ENCODE assay signal across 8 cellular contexts in the genomic region with DNA sequence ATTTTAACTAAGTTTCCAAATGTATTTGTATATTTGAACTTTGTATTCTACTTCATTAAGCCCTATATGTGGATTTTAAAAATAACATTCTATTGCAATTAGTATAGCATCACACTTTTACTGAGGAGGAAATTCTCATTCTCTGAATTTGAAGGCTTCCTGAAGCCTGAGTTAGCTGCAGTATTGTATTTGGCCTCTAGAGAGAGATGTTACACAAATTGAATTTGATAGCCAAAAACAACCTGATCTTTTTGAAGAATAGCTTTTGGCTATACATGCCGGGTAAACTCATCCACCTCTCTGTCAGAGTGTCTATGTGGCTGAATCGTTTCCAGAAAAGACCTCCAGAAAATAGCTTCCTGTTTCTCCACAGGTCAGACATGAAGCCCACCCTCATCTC.
A peak's percentile ranks its signal among the peaks of the same experiment; 100 is the strongest.
DNase-seq lines count a peak whose midpoint lies in the region; ATAC-seq, FAIRE-seq and TF ChIP-seq lines count a peak whose summit lies in the region.

No MANE protein-coding gene starts in this region.

- TF ChIP-seq POLR2A in thyroid gland (IDR thresholded peaks at IDR 0.05) = no peak

- no peaks in the 10 kb centered on the region for H3K27me3 ChIP-seq in thyroid gland
- H3K27me3 ChIP-seq in small intestine (ENCODE audit: control insufficient read depth in 2 of 2, insufficient read depth in 2 of 2, low read length in 2 of 2) = no peaks in the 10 kb centered on the region

- H3K4me3 ChIP-seq in epithelial cell of proximal tubule (ENCODE audit: low read depth, low read length) (no peak overlapping the region), thyroid gland (replicated peaks in 1 of 3) (no peak overlapping the region), small intestine (ENCODE audit: low read depth in 1 of 2, low read length in 2 of 2) (no peak overlapping the region)

- TF ChIP-seq CTCF in epithelial cell of proximal tubule (conservative IDR thresholded peaks at IDR 0.05; ENCODE audit: low read depth, low read length) = peak; percentile 30
- peak in 4 of 6 experiments; percentile 16 to 46 (median 24) for TF ChIP-seq CTCF in thyroid gland (IDR thresholded peaks at IDR 0.05)

- H3K9me3 Mint-ChIP-seq in activated naive CD4-positive, alpha-beta T cell treated with anti-CD3 and anti-CD28 coated beads, Interleukin-2, amount 10 ng/mL, durations not matched to agents 7 days and 5 days = no peaks in the 10 kb centered on the region

- H3K4me1 Mint-ChIP-seq in activated naive CD4-positive, alpha-beta T cell treated with anti-CD3 and anti-CD28 coated beads, Interleukin-2, amount 10 ng/mL, durations not matched to agents 7 days and 5 days = peaks cover 35% of the 10 kb centered on the region

- no peak for FAIRE-seq in small intestine (lab: Jason Lieb, UNC)

- H3K27me3 Mint-ChIP-seq in activated naive CD4-positive, alpha-beta T cell treated with anti-CD3 and anti-CD28 coated beads, Interleukin-2, amount 10 ng/mL, durations not matched to agents 7 days and 5 days = peaks cover 18% of the 10 kb centered on the region

- H3K9me3 ChIP-seq in thyroid gland (no peaks in the 10 kb centered on the region), small intestine (ENCODE audit: control insufficient read depth, low read depth) (no peaks in the 10 kb centered on the region)

- H3K4me1 ChIP-seq in thyroid gland = no peaks in the 10 kb centered on the region
- no peaks in the 10 kb centered on the region for H3K4me1 ChIP-seq in small intestine (ENCODE audit: control insufficient read depth in 2 of 2, insufficient read depth in 1 of 2, low read depth in 1 of 2, low read length in 1 of 2)

- 15 to 25% methylated on average over 2 of the region's 2 CpGs for WGBS in thyroid gland, 2 donors
- WGBS in small intestine, 3 donors = 26 to 43% (median 41%) methylated on average over 2 of the region's 2 CpGs

- in situ Hi-C loops in SK-MEL-5 (cut with HindIII; ENCODE audit: low pct_unique_long_range_greater_than_20kb, low sequenced_read_pairs) = no loop called here

- peak overlapping the region; percentile 76 for H3K27ac Mint-ChIP-seq in activated naive CD4-positive, alpha-beta T cell treated with anti-CD3 and anti-CD28 coated beads, Interleukin-2, amount 10 ng/mL, durations not matched to agents 7 days and 5 days

- H3K27ac ChIP-seq in thyroid gland = no peak overlapping the region
- H3K27ac ChIP-seq in small intestine (ENCODE audit: low read depth in 1 of 2, low read length in 1 of 2) = no peak overlapping the region

- no peaks in the 10 kb centered on the region for H3K36me3 Mint-ChIP-seq in activated naive CD4-positive, alpha-beta T cell treated with anti-CD3 and anti-CD28 coated beads, Interleukin-2, amount 10 ng/mL, durations not matched to agents 7 days and 5 days

- no peak for DNase-seq in activated naive CD4-positive, alpha-beta T cell treated with anti-CD3 and anti-CD28 coated beads, Interleukin-2, amount 10 ng/mL, durations not matched to agents 7 days and 5 days
- no peak for DNase-seq in activated naive CD4-positive, alpha-beta T cell (lab: John Stamatoyannopoulos, UW)
- DNase-seq in SK-MEL-5 (ENCODE audit: low read depth, low spot score) = peak; percentile 44
- DNase-seq in epithelial cell of proximal tubule (ENCODE audit: low read depth) = no peak
- no peak for DNase-seq in thyroid gland
- DNase-seq in SKM-1 (lab: John Stamatoyannopoulos, UW; ENCODE audit: unreplicated experiment) = no peak
- DNase-seq in small intestine = no peak

- ATAC-seq in HG02678 (IDR thresholded peaks at IDR 0.05; ENCODE audit: unreplicated experiment) = no peak

- peak overlapping the region; percentile 64 for H3K4me3 Mint-ChIP-seq in activated naive CD4-positive, alpha-beta T cell treated with anti-CD3 and anti-CD28 coated beads, Interleukin-2, amount 10 ng/mL, durations not matched to agents 7 days and 5 days

- intact Hi-C loops in thyroid gland (cut with DNase I) = no loop called here

- CTCF ChIA-PET in activated naive CD4-positive, alpha-beta T cell treated with anti-CD3 and anti-CD28 coated beads, Interleukin-2, amount 10 ng/mL, durations not matched to agents 7 days and 5 days (lab: Charles Lee) = interaction anchor here (0.9 to 7.0 kb wide), 8 partner anchors 9 to 580 kb away, joined by 3 to 69 read pairs (median 5); no protein-coding TSS in a partner anchor

- H3K36me3 ChIP-seq in thyroid gland = no peaks in the 10 kb centered on the region
- H3K36me3 ChIP-seq in small intestine (ENCODE audit: control insufficient read depth in 2 of 2, insufficient read depth in 2 of 2, low read length in 2 of 2) = no peaks in the 10 kb centered on the region
